Comparison of ENCODE assay signal across 22 cellular contexts in genomic region chr12:105273601-105274000, GRCh38. TPM values are rescaled to one million over a fixed set of nuclear protein-coding genes. Genes with fewer than 3 reads are reported as not detected.
DNase-seq lines count a peak whose midpoint lies in the region; FAIRE-seq and TF ChIP-seq lines count a peak whose summit lies in the region.
"Had no signal": no experiment of that assay in that cellular context is flagged by ENCODE, and none has a peak within 500 bp of the region (broad histone marks: within the 10 kb centered on the region; RNA-seq: fewer than 3 reads in every experiment).

No MANE protein-coding gene starts in this region.

- no peak overlapping the region for H3K4me2 ChIP-seq in MM.1S (ENCODE audit: low read depth, low read length)
- H3K4me2 ChIP-seq: A549 had no signal

- no peaks in the 10 kb centered on the region for H3K27me3 ChIP-seq in bronchial epithelial cell (ENCODE audit: control insufficient read depth, insufficient read depth, low read length)
- H3K27me3 ChIP-seq in MM.1S (replicated peaks; ENCODE audit: insufficient read depth, low read length): no peaks in the 10 kb centered on the region
- H3K27me3 ChIP-seq: MG63, Peyer's patch, SJCRH30 had no signal

- H3K27ac ChIP-seq in MM.1S (ENCODE audit: low read length): no peak overlapping the region
- H3K27ac ChIP-seq: A549, Peyer's patch, SJCRH30 had no signal

- no peak overlapping the region for H2AFZ ChIP-seq in MM.1S (ENCODE audit: low read length)

- H3K9me3 ChIP-seq in MM.1S (replicated peaks; ENCODE audit: insufficient read depth, low read length): no peaks in the 10 kb centered on the region
- H3K9me3 ChIP-seq: A549, MG63, Peyer's patch, SJCRH30 had no signal

- FAIRE-seq in bronchial epithelial cell (lab: Jason Lieb, UNC): no peak
- FAIRE-seq: A549, GM12878, K562 had no signal

- no peak overlapping the region for H3K4me3 Mint-ChIP-seq in Calu3 (ENCODE audit: low read depth, unreplicated experiment)
- H3K4me3 Mint-ChIP-seq: B cell, H9, T-cell had no signal

- no peak overlapping the region for H3K9ac ChIP-seq in MM.1S (ENCODE audit: low read length)

- TF ChIP-seq CTCF in bronchial epithelial cell (IDR thresholded peaks at IDR 0.05; ENCODE audit: insufficient read depth, low read length, severe bottlenecking) (no peak), MM.1S (IDR thresholded peaks at IDR 0.05; ENCODE audit: low read length) (no peak), Calu3 (IDR thresholded peaks at IDR 0.05; ENCODE audit: unreplicated experiment) (no peak), foreskin fibroblast (IDR thresholded peaks at IDR 0.05; ENCODE audit: low read depth, low read length) (no peak)

- H3K9me3 Mint-ChIP-seq in Calu3 (ENCODE audit: low read depth, unreplicated experiment): no peaks in the 10 kb centered on the region
- H3K9me3 Mint-ChIP-seq: H9, T-cell had no signal

- no peak overlapping the region for H3K4me3 ChIP-seq in bronchial epithelial cell (ENCODE audit: low read depth, low read length)
- H3K4me3 ChIP-seq in MM.1S (ENCODE audit: low read length): no peak overlapping the region
- H3K4me3 ChIP-seq in foreskin fibroblast (ENCODE audit: low read depth in 1 of 2, low read length in 2 of 2): no peak overlapping the region
- H3K4me3 ChIP-seq: A549, GM12878, K562, MG63, Peyer's patch, SJCRH30 had no signal

- no peaks in the 10 kb centered on the region for H3K4me1 ChIP-seq in MM.1S (ENCODE audit: low read length)
- H3K4me1 ChIP-seq: Peyer's patch, SJCRH30 had no signal

- peaks cover 14% of the 10 kb centered on the region for H3K4me1 Mint-ChIP-seq in Calu3 (ENCODE audit: low read depth, unreplicated experiment)
- H3K4me1 Mint-ChIP-seq: B cell, T-cell had no signal

- DNase-seq in DMS79 (lab: John Stamatoyannopoulos, UW) (peak; percentile 93), HPDE6-E6E7 (ENCODE audit: extremely low spot score) (peak; percentile 31), NCI-H187 treated with DMSO at 0.1 percent for 48 hours (lab: John Stamatoyannopoulos, UW) (peak; percentile 67), bronchial epithelial cell (ENCODE audit: low read depth) (peak; percentile 73), MM.1S (no peak), Calu3 (no peak), NCI-H2227 treated with DMSO at 0.1 percent for 48 hours (lab: John Stamatoyannopoulos, UW) (no peak), foreskin fibroblast (no peak)
- DNase-seq: DND-41, H9, MG63, NCI-H1092, NCI-H2029, NCI-H2171 treated with DMSO at 0.1 percent for 48 hours, NCI-H774, Peyer's patch, SJCRH30, T-cell had no signal

- intact Hi-C loops in Calu3 (cut with micrococcal nuclease; ENCODE audit: unreplicated experiment): no loop called here

- BruUV-seq in Calu3 (replicated peaks; lab: Mats Ljungman, UMichigan): no TSS peak

- no peaks in the 10 kb centered on the region for H3K27me3 Mint-ChIP-seq in Calu3 (ENCODE audit: unreplicated experiment)
- H3K27me3 Mint-ChIP-seq: T-cell had no signal

- H3K36me3 Mint-ChIP-seq in Calu3 (ENCODE audit: insufficient read depth, unreplicated experiment): no peaks in the 10 kb centered on the region
- H3K36me3 Mint-ChIP-seq: T-cell had no signal

- H3F3A ChIP-seq in MM.1S (ENCODE audit: insufficient read depth, low read length): no peaks in the 10 kb centered on the region

- no peaks in the 10 kb centered on the region for H3K79me2 ChIP-seq in MM.1S (ENCODE audit: low read length)

- no peak overlapping the region for H3K27ac Mint-ChIP-seq in Calu3 (ENCODE audit: unreplicated experiment)
- H3K27ac Mint-ChIP-seq: B cell, H9, T-cell had no signal

- no peaks in the 10 kb centered on the region for H4K20me1 ChIP-seq in MM.1S (ENCODE audit: insufficient read depth, low read length)

- H3K9me2 ChIP-seq in MM.1S (replicated peaks; ENCODE audit: insufficient read depth, low read length): no peaks in the 10 kb centered on the region

- H3K36me3 ChIP-seq in bronchial epithelial cell (ENCODE audit: control insufficient read depth, insufficient read depth, low read length) (no peaks in the 10 kb centered on the region), MM.1S (replicated peaks; ENCODE audit: insufficient read depth, low read length) (no peaks in the 10 kb centered on the region)
- H3K36me3 ChIP-seq: MG63, Peyer's patch, SJCRH30 had no signal

- CTCF ChIA-PET in Calu3 (lab: Charles Lee): no interaction called here

RNA-seq across cellular contexts. Expression of gene APPL2, which starts 37.6 kb away (rescaled TPM):
- total RNA-seq in bronchial epithelial cell: 21.4 and 23.2 TPM in 2 replicates
- total RNA-seq in Calu3 (2022): 35.9 and 45.8 TPM in 2 replicates

RNA-seq across cellular contexts. Expression of gene C12orf75, which starts 56.9 kb away (rescaled TPM):
- 11.8 and 20.2 TPM in 2 replicates for total RNA-seq in bronchial epithelial cell
- 336 and 363 TPM in 2 replicates for total RNA-seq in Calu3 (2022)

Comparison
In these comparisons a context has a peak if more than half of its experiments do, and no peak if none do; other contexts are left out.
1. DNase-seq: peak in DMS79 (single experiment), HPDE6-E6E7 (single experiment), NCI-H187 treated with DMSO at 0.1 percent for 48 hours (single experiment) and bronchial epithelial cell (single experiment); none in MM.1S (single experiment), Calu3 (single experiment), NCI-H2227 treated with DMSO at 0.1 percent for 48 hours (single experiment) and foreskin fibroblast (0 of 2).
2. RNA of gene C12orf75, which starts 56.9 kb away (total RNA-seq): 336 to 363 TPM in Calu3; 11.8 to 20.2 TPM in bronchial epithelial cell; every median in the first group is over 10 times any median in the second.